36 cellular contexts compared by ENCODE assay signal in genomic region chr20:16378122-16378521, GRCh38.
DNase-seq lines count a peak whose midpoint lies in the region; ATAC-seq, FAIRE-seq and TF ChIP-seq lines count a peak whose summit lies in the region.
"Had no signal": no experiment of that assay in that cellular context is flagged by ENCODE, and none has a peak within 500 bp of the region (broad histone marks: within the 10 kb centered on the region; RNA-seq: fewer than 3 reads in every experiment).

No MANE protein-coding gene starts in this region.

- peaks cover 31% of the 10 kb centered on the region for H3K36me3 Mint-ChIP-seq in neural crest cell (ENCODE audit: low read depth)

- RAD21 ChIA-PET in GM12878 (lab: Charles Lee; ENCODE audit: unreplicated experiment): no interaction called here

- BruUV-seq in HepG2 (replicated peaks; lab: Mats Ljungman, UMichigan): no TSS peak
- BruUV-seq in GM12878 (replicated peaks; lab: Mats Ljungman, UMichigan): no TSS peak

- in situ Hi-C loops in HepG2 (cut with HindIII; ENCODE audit: extremely low pct_ligation_motif_present, low pct_unique_long_range_greater_than_20kb) (no loop called here), GM12878 (cut with MboI) (no loop called here)

- H3K4me3 ChIP-seq in HepG2 (replicated peaks in 1 of 3; ENCODE audit: insufficient read depth in 1 of 3, low read depth in 2 of 3, low read length in 3 of 3) (no peak overlapping the region), right lobe of liver (no peak overlapping the region), HEK293 (ENCODE audit: low read depth, low read length) (no peak overlapping the region), GM12878 (no peak overlapping the region)
- H3K4me3 ChIP-seq: A549; BLaER1; BLaER1 treated with 17β-estradiol and CSF1 and Interleukin-3, amounts not matched to agents 10 nM and 100 nM had no signal

- H3K4me2 ChIP-seq in HepG2 (ENCODE audit: low read depth, low read length) (no peak overlapping the region), GM12878 (ENCODE audit: control insufficient read depth, insufficient read depth) (no peak overlapping the region)
- H3K4me2 ChIP-seq: A549; BLaER1; BLaER1 treated with 17β-estradiol and CSF1 and Interleukin-3, amounts not matched to agents 10 nM and 100 nM had no signal

- TF ChIP-seq EP300 in HepG2 (IDR thresholded peaks at IDR 0.05; ENCODE audit: low read depth in 2 of 2, low read length in 2 of 2): no peak
- no peak for TF ChIP-seq EP300 in HepG2 (CRISPR knock-in tag; IDR thresholded peaks at IDR 0.05; ENCODE audit: borderline replicate concordance)
- no peak for TF ChIP-seq EP300 in GM12878 (IDR thresholded peaks at IDR 0.05; ENCODE audit: borderline replicate concordance in 1 of 2, control insufficient read depth in 1 of 2, low read depth in 2 of 2, low read length in 2 of 2)

- ATAC-seq in HepG2 (no peak), right lobe of liver (no peak), GM12878 (no peak), GM19324 (IDR thresholded peaks at IDR 0.05; ENCODE audit: low FRiP score, unreplicated experiment) (no peak), HG02678 (IDR thresholded peaks at IDR 0.05; ENCODE audit: unreplicated experiment) (no peak)
- ATAC-seq: CD8-positive, alpha-beta T cell had no signal

- peak overlapping the region; percentile 23 for H3K27ac Mint-ChIP-seq in neural crest cell (ENCODE audit: unreplicated experiment)
- H3K27ac Mint-ChIP-seq: B cell; CD4-positive, alpha-beta memory T cell; CD4-positive, alpha-beta T cell; CD8-positive, alpha-beta T cell had no signal

- TF ChIP-seq POLR2A in HepG2 (IDR thresholded peaks at IDR 0.05; ENCODE audit: insufficient read depth in 1 of 2, low read depth in 2 of 2, low read length in 2 of 2) (no peak), right lobe of liver (IDR thresholded peaks at IDR 0.05) (no peak), GM12878 (IDR thresholded peaks at IDR 0.05; ENCODE audit: low read depth, low read length) (no peak)

- H3K27me3 ChIP-seq in HepG2 (ENCODE audit: control insufficient read depth in 1 of 2, insufficient read depth in 2 of 2, low read length in 2 of 2): no peaks in the 10 kb centered on the region
- H3K27me3 ChIP-seq in right lobe of liver: no peaks in the 10 kb centered on the region
- H3K27me3 ChIP-seq in GM12878 (replicated peaks in 1 of 2; ENCODE audit: control insufficient read depth in 2 of 2, insufficient read depth in 2 of 2, low read length in 1 of 2): no peaks in the 10 kb centered on the region
- H3K27me3 ChIP-seq: BE2C; BLaER1 treated with 17β-estradiol and CSF1 and Interleukin-3, amounts not matched to agents 10 nM and 100 nM had no signal

- 97% methylated on average over 1 of the region's 1 CpG for WGBS in HepG2 (ENCODE audit: low lambda C conversion rate)
- WGBS in right lobe of liver (ENCODE audit: insufficient coverage, low coverage, low lambda C conversion rate, missing lambda C conversion rate): 78% methylated on average over 1 of the region's 1 CpG
- 76% methylated on average over 1 of the region's 1 CpG for WGBS in GM12878 (ENCODE audit: insufficient coverage, insufficient replicate concordance, low lambda C conversion rate, missing lambda C conversion rate)

- H3K27ac ChIP-seq in HepG2 (ENCODE audit: extremely low read length, insufficient read depth, low read length) (no peak overlapping the region), right lobe of liver (no peak overlapping the region), HEK293 (ENCODE audit: extremely low read depth, low read depth, low read length) (no peak overlapping the region), GM12878 (ENCODE audit: control insufficient read depth, insufficient read depth) (no peak overlapping the region)
- H3K27ac ChIP-seq: 22Rv1; A549; BLaER1; BLaER1 treated with 17β-estradiol and CSF1 and Interleukin-3, amounts not matched to agents 10 nM and 100 nM; C4-2B had no signal

- H3K79me2 ChIP-seq in HepG2 (ENCODE audit: insufficient read depth, low read length): no peaks in the 10 kb centered on the region
- H3K79me2 ChIP-seq in GM12878 (ENCODE audit: control insufficient read depth, insufficient read depth, low read length): no peaks in the 10 kb centered on the region

- H2AFZ ChIP-seq in HepG2 (ENCODE audit: low read length) (no peak overlapping the region), GM12878 (ENCODE audit: control insufficient read depth, low read depth, low read length) (no peak overlapping the region)

- DNase-seq in HepG2 (ENCODE audit: low spot score): no peak
- no peak for DNase-seq in right lobe of liver
- no peak for DNase-seq in GM12878 (ENCODE audit: low read depth, low spot score)
- DNase-seq in neural crest cell (ENCODE audit: low read depth, low spot score): no peak
- DNase-seq in NCI-H187 (lab: John Stamatoyannopoulos, UW): no peak
- DNase-seq: 8988T; ACHN; AML-193; BE2C; C1 segment of cervical spinal cord; Caco-2; Calu3; CD4-positive, alpha-beta memory T cell; CD4-positive, alpha-beta T cell; CD4-positive, CD25-positive, alpha-beta regulatory T cell; CD8-positive, alpha-beta memory T cell; CD8-positive, alpha-beta T cell; COR-L47; DMS 273 treated with DMSO at 0.1 percent for 48 hours; DMS153; DMS79; DMS79 treated with DMSO at 0.1 percent for 48 hours; DND-41; EL had no signal

- H3K36me3 ChIP-seq in HepG2 (replicated peaks in 1 of 2; ENCODE audit: control insufficient read depth in 1 of 2, insufficient read depth in 2 of 2, low read length in 2 of 2) (peaks cover 2 to 5% of the 10 kb centered on the region in 2 experiments; a peak in 2 of 5 replicates), right lobe of liver (peaks cover 0 to 8% (median 0%) of the 10 kb centered on the region in 4 donors), HEK293 (ENCODE audit: control insufficient read depth in 2 of 2, insufficient read depth in 1 of 2, low read length in 2 of 2) (peaks cover 0 to 33% of the 10 kb centered on the region in 2 experiments; a peak in 1 of 3 replicates), GM12878 (ENCODE audit: control insufficient read depth in 2 of 2, insufficient read depth in 2 of 2, low read length in 1 of 2) (no peaks in the 10 kb centered on the region)
- H3K36me3 ChIP-seq: BE2C had no signal

- H3K4me1 Mint-ChIP-seq in neural crest cell: no peaks in the 10 kb centered on the region
- H3K4me1 Mint-ChIP-seq: B cell; CD14-positive monocyte; CD4-positive, CD25-positive, alpha-beta regulatory T cell; CD8-positive, alpha-beta memory T cell had no signal

- FAIRE-seq in HepG2 (lab: Jason Lieb, UNC) (no peak), GM12878 (lab: Jason Lieb, UNC) (no peak)
- FAIRE-seq: A204.1, A549, D721Med had no signal

- H3K4me3 Mint-ChIP-seq in neural crest cell: no peak overlapping the region
- H3K4me3 Mint-ChIP-seq: B cell; CD14-positive monocyte; CD4-positive, alpha-beta memory T cell; CD4-positive, alpha-beta T cell; CD4-positive, CD25-positive, alpha-beta regulatory T cell; CD8-positive, alpha-beta memory T cell; CD8-positive, alpha-beta T cell had no signal

- no peaks in the 10 kb centered on the region for H3K27me3 Mint-ChIP-seq in neural crest cell (ENCODE audit: low read depth)
- H3K27me3 Mint-ChIP-seq: B cell; CD4-positive, alpha-beta memory T cell; CD4-positive, alpha-beta T cell; CD4-positive, CD25-positive, alpha-beta regulatory T cell; CD8-positive, alpha-beta memory T cell had no signal

- TF ChIP-seq CTCF in HepG2 (CRISPR knock-in tag; IDR thresholded peaks at IDR 0.05): no peak
- TF ChIP-seq CTCF in right lobe of liver (IDR thresholded peaks at IDR 0.05): no peak
- no peak for TF ChIP-seq CTCF in HEK293 (tag by site-specific recombination; IDR thresholded peaks at IDR 0.05)
- no peak for TF ChIP-seq CTCF in GM12878 (IDR thresholded peaks at IDR 0.05 in 2 of 3, conservative IDR thresholded peaks at IDR 0.05 in 1 of 3; ENCODE audit: control insufficient read depth in 2 of 3, extremely low read depth in 1 of 3, insufficient read depth in 1 of 3, low read depth in 3 of 3, low read length in 3 of 3)
- no peak for TF ChIP-seq CTCF in neural crest cell (conservative IDR thresholded peaks at IDR 0.05)

- no peaks in the 10 kb centered on the region for H3K9me3 ChIP-seq in HepG2 (ENCODE audit: low read length)
- H3K9me3 ChIP-seq in right lobe of liver: no peaks in the 10 kb centered on the region
- no peaks in the 10 kb centered on the region for H3K9me3 ChIP-seq in HEK293 (ENCODE audit: control insufficient read depth, insufficient read depth, low read depth, low read length)
- H3K9me3 ChIP-seq in GM12878 (replicated peaks; ENCODE audit: control insufficient read depth, insufficient read depth, low read length): no peaks in the 10 kb centered on the region
- H3K9me3 ChIP-seq: A549, BE2C, BLaER1, Caco-2 had no signal

- TF ChIP-seq RAD21 in HepG2 (CRISPR knock-in tag; IDR thresholded peaks at IDR 0.05): no peak
- TF ChIP-seq RAD21 in GM12878 (IDR thresholded peaks at IDR 0.05; ENCODE audit: insufficient read depth, low read depth, low read length): no peak

- CTCF ChIA-PET in HepG2 (lab: Yijun Ruan, JAX; ENCODE audit: low intra/inter-chr PET ratio, low total read pairs) (no interaction called here), HEK293 (lab: Yijun Ruan, JAX) (no interaction called here), GM12878 (lab: Yijun Ruan, JAX) (no interaction called here)

- SMC1A ChIA-PET in GM12878 (lab: Charles Lee; ENCODE audit: uncharacterized antibody, unreplicated experiment): no interaction called here

- H3K9me3 Mint-ChIP-seq in neural crest cell: no peaks in the 10 kb centered on the region
- H3K9me3 Mint-ChIP-seq: CD4-positive, alpha-beta T cell; CD8-positive, alpha-beta T cell had no signal

- H4K20me1 ChIP-seq in HepG2 (ENCODE audit: insufficient read depth, low read length) (no peaks in the 10 kb centered on the region), GM12878 (ENCODE audit: control insufficient read depth, insufficient read depth) (no peaks in the 10 kb centered on the region)
- H4K20me1 ChIP-seq: BLaER1; BLaER1 treated with 17β-estradiol and CSF1 and Interleukin-3, amounts not matched to agents 10 nM and 100 nM had no signal

- intact Hi-C loops in HepG2 (cut with micrococcal nuclease; ENCODE audit: unreplicated experiment) (no loop called here), right lobe of liver (cut with DNase I) (no loop called here), GM12878 (cut with micrococcal nuclease; ENCODE audit: unreplicated experiment) (no loop called here)

- POLR2A ChIA-PET in HepG2 (lab: Yijun Ruan, JAX) (no interaction called here), HEK293 (lab: Yijun Ruan, JAX) (no interaction called here), GM12878 (lab: Charles Lee) (no interaction called here)

- H3K4me1 ChIP-seq in HepG2 (ENCODE audit: insufficient read depth, low read length) (no peaks in the 10 kb centered on the region), right lobe of liver (no peaks in the 10 kb centered on the region), HEK293 (ENCODE audit: control insufficient read depth, insufficient read depth, low read length) (no peaks in the 10 kb centered on the region), GM12878 (ENCODE audit: control insufficient read depth, insufficient read depth, low read length) (no peaks in the 10 kb centered on the region)
- H3K4me1 ChIP-seq: A549; BE2C; BLaER1; BLaER1 treated with 17β-estradiol and CSF1 and Interleukin-3, amounts not matched to agents 10 nM and 100 nM; Caco-2 had no signal

- no peak overlapping the region for H3K9ac ChIP-seq in HepG2 (ENCODE audit: insufficient read depth, low read depth, low read length)
- no peak overlapping the region for H3K9ac ChIP-seq in GM12878 (ENCODE audit: control insufficient read depth, insufficient read depth, low read length)
- H3K9ac ChIP-seq: BLaER1; BLaER1 treated with 17β-estradiol and CSF1 and Interleukin-3, amounts not matched to agents 10 nM and 100 nM had no signal
